14 cellular contexts compared by ENCODE assay signal in genomic region chr1:158025576-158026230, GRCh38. TPM values are rescaled to one million over a fixed set of nuclear protein-coding genes. Genes with fewer than 3 reads are reported as not detected.
DNase-seq lines count a peak whose midpoint lies in the region; ATAC-seq and TF ChIP-seq lines count a peak whose summit lies in the region.
"Had no signal": no experiment of that assay in that cellular context is flagged by ENCODE, and none has a peak within 500 bp of the region (broad histone marks: within the 10 kb centered on the region; RNA-seq: fewer than 3 reads in every experiment).

No MANE protein-coding gene starts in this region.

- no peak for TF ChIP-seq CTCF in colonic mucosa (IDR thresholded peaks at IDR 0.05)
- no peak for TF ChIP-seq CTCF in mesothelial cell of epicardium (IDR thresholded peaks at IDR 0.05; ENCODE audit: unreplicated experiment)
- no peak for TF ChIP-seq CTCF in tibial nerve (IDR thresholded peaks at IDR 0.05)

- no peaks in the 10 kb centered on the region for H3K27me3 ChIP-seq in colonic mucosa
- H3K27me3 ChIP-seq in tibial nerve: no peaks in the 10 kb centered on the region
- H3K27me3 ChIP-seq in naive thymus-derived CD4-positive, alpha-beta T cell (ENCODE audit: control insufficient read depth in 2 of 2, insufficient read depth in 2 of 2, low read length in 2 of 2): no peaks in the 10 kb centered on the region
- H3K27me3 ChIP-seq: cardiac muscle cell, right lobe of liver had no signal

- H3K27me3 Mint-ChIP-seq in mesothelial cell of epicardium (ENCODE audit: low read depth): no peaks in the 10 kb centered on the region
- peaks cover 0 to 24% (median 7%) of the 10 kb centered on the region in 5 donors for H3K27me3 Mint-ChIP-seq in naive thymus-derived CD4-positive, alpha-beta T cell

- no peak overlapping the region for H3K4me3 ChIP-seq in colonic mucosa
- H3K4me3 ChIP-seq in tibial nerve: no peak overlapping the region
- no peak overlapping the region for H3K4me3 ChIP-seq in naive thymus-derived CD4-positive, alpha-beta T cell (ENCODE audit: low read length)
- H3K4me3 ChIP-seq: cardiac muscle cell, right lobe of liver had no signal

- TF ChIP-seq EP300 in tibial nerve (IDR thresholded peaks at IDR 0.05): no peak

- DNase-seq in M059J (ENCODE audit: low read depth) (peak; percentile 44), colonic mucosa (no peak), mesothelial cell of epicardium (ENCODE audit: low spot score in 2 of 2, unreplicated experiment in 2 of 2) (no peak), tibial nerve (ENCODE audit: low spot score in 2 of 2) (no peak), islet precursor cell (no peak), T-helper 2 cell (no peak)
- no peak for DNase-seq in naive thymus-derived CD4-positive, alpha-beta T cell
- DNase-seq: activated CD4-positive, alpha-beta memory T cell treated with anti-CD3 and anti-CD28 coated beads, Interleukin-2, amount 10 ng/mL, durations not matched to agents 7 days and 5 days; activated effector memory CD4-positive, alpha-beta T cell treated with anti-CD3 and anti-CD28 coated beads, Interleukin-2, amount 50 U/mL, for 16 hours; NCI-H2081 treated with DMSO at 0.1 percent for 48 hours; right lobe of liver had no signal

- TF ChIP-seq POLR2A in tibial nerve (IDR thresholded peaks at IDR 0.05): no peak

- peaks cover 2% of the 10 kb centered on the region for H3K36me3 Mint-ChIP-seq in mesothelial cell of epicardium
- no peaks in the 10 kb centered on the region for H3K36me3 Mint-ChIP-seq in naive thymus-derived CD4-positive, alpha-beta T cell

- no peaks in the 10 kb centered on the region for H3K36me3 ChIP-seq in colonic mucosa
- H3K36me3 ChIP-seq in tibial nerve: peaks cover 0 to 2% (median 0%) of the 10 kb centered on the region in 3 donors
- no peaks in the 10 kb centered on the region for H3K36me3 ChIP-seq in naive thymus-derived CD4-positive, alpha-beta T cell (ENCODE audit: control insufficient read depth in 2 of 3, insufficient read depth in 3 of 3, low read length in 3 of 3)
- H3K36me3 ChIP-seq: cardiac muscle cell, right lobe of liver had no signal

- H3K27ac ChIP-seq in colonic mucosa: peak overlapping the region; percentile 44
- H3K27ac ChIP-seq in tibial nerve: peak overlapping the region in 3 of 4 donors; percentile 35 to 73 (median 73)
- H3K27ac ChIP-seq in naive thymus-derived CD4-positive, alpha-beta T cell (ENCODE audit: low read depth, low read length): no peak overlapping the region
- H3K27ac ChIP-seq: cardiac muscle cell, epithelial cell of prostate, right lobe of liver had no signal

- H3K4me1 ChIP-seq in colonic mucosa (peaks cover 5% of the 10 kb centered on the region), tibial nerve (peaks cover 0 to 83% (median 60%) of the 10 kb centered on the region in 4 donors)
- no peaks in the 10 kb centered on the region for H3K4me1 ChIP-seq in naive thymus-derived CD4-positive, alpha-beta T cell (ENCODE audit: control insufficient read depth in 2 of 2, insufficient read depth in 2 of 2, low read length in 2 of 2)

- POLR2A ChIA-PET in naive thymus-derived CD4-positive, alpha-beta T cell (lab: Charles Lee): no interaction called here

- intact Hi-C loops in colonic mucosa (cut with DNase I): no loop called here
- intact Hi-C loops in naive thymus-derived CD4-positive, alpha-beta T cell (cut with micrococcal nuclease): no loop called here

- H3K9ac ChIP-seq in colonic mucosa (ENCODE audit: low read depth in 2 of 2, low read length in 2 of 2): no peak overlapping the region

- H3K4me3 Mint-ChIP-seq in mesothelial cell of epicardium: no peak overlapping the region
- no peak overlapping the region for H3K4me3 Mint-ChIP-seq in naive thymus-derived CD4-positive, alpha-beta T cell
- H3K4me3 Mint-ChIP-seq: activated CD4-positive, alpha-beta memory T cell treated with anti-CD3 and anti-CD28 coated beads, Interleukin-2, amount 10 ng/mL, durations not matched to agents 7 days and 5 days; T-helper 2 cell treated with Interferon-gamma antibody and Interleukin-4, amounts not matched to agents 5 μg/mL and 100 μg/mL, for 36 hours had no signal

- H3K9me3 Mint-ChIP-seq in mesothelial cell of epicardium: no peaks in the 10 kb centered on the region
- H3K9me3 Mint-ChIP-seq in naive thymus-derived CD4-positive, alpha-beta T cell: no peaks in the 10 kb centered on the region
- H3K9me3 Mint-ChIP-seq: activated CD4-positive, alpha-beta memory T cell treated with anti-CD3 and anti-CD28 coated beads, Interleukin-2, amount 10 ng/mL, durations not matched to agents 7 days and 5 days; T-helper 2 cell treated with Interferon-gamma antibody and Interleukin-4, amounts not matched to agents 5 μg/mL and 100 μg/mL, for 36 hours had no signal

- peak overlapping the region; percentile 84 for H3K27ac Mint-ChIP-seq in mesothelial cell of epicardium
- H3K27ac Mint-ChIP-seq in naive thymus-derived CD4-positive, alpha-beta T cell: peak overlapping the region in 1 of 9 donors; percentile 43
- H3K27ac Mint-ChIP-seq: activated CD4-positive, alpha-beta memory T cell treated with anti-CD3 and anti-CD28 coated beads, Interleukin-2, amount 10 ng/mL, durations not matched to agents 7 days and 5 days; T-helper 2 cell treated with Interferon-gamma antibody and Interleukin-4, amounts not matched to agents 5 μg/mL and 100 μg/mL, for 36 hours had no signal

- peaks cover 66% of the 10 kb centered on the region for H3K4me1 Mint-ChIP-seq in mesothelial cell of epicardium
- no peaks in the 10 kb centered on the region for H3K4me1 Mint-ChIP-seq in naive thymus-derived CD4-positive, alpha-beta T cell
- H3K4me1 Mint-ChIP-seq: activated CD4-positive, alpha-beta memory T cell treated with anti-CD3 and anti-CD28 coated beads, Interleukin-2, amount 10 ng/mL, durations not matched to agents 7 days and 5 days had no signal

- 37 to 48% methylated on average over 6 of the region's 6 CpGs for WGBS in tibial nerve, 2 donors

- CTCF ChIA-PET in naive thymus-derived CD4-positive, alpha-beta T cell (lab: Charles Lee): no interaction called here

- H3K9me3 ChIP-seq in colonic mucosa: no peaks in the 10 kb centered on the region
- H3K9me3 ChIP-seq in tibial nerve: no peaks in the 10 kb centered on the region
- H3K9me3 ChIP-seq in naive thymus-derived CD4-positive, alpha-beta T cell (ENCODE audit: control insufficient read depth in 2 of 3, low read length in 3 of 3): no peaks in the 10 kb centered on the region
- H3K9me3 ChIP-seq: right lobe of liver had no signal

- no peak for ATAC-seq in naive thymus-derived CD4-positive, alpha-beta T cell
- ATAC-seq: right lobe of liver had no signal

RNA-seq across cellular contexts. Expression of gene KIRREL1, which starts 32.3 kb away (rescaled TPM):
- total RNA-seq in M059J (2014; rRNA removed; shearing (Covaris generic)): 58.6 and 103 TPM in 2 replicates
- 10 to 100 TPM in 1 of 2 donors, 1 to 10 TPM in 1; 5.8 to 12.8 TPM for total RNA-seq in colonic mucosa
- 178 to 189 TPM (median 180 TPM) in 3 replicates for total RNA-seq in mesothelial cell of epicardium
- 10 to 100 TPM; 47.1 to 60.6 (median 50.7) TPM for total RNA-seq in tibial nerve
- total RNA-seq in naive thymus-derived CD4-positive, alpha-beta T cell: not detected
- not detected for polyA plus RNA-seq in naive thymus-derived CD4-positive, alpha-beta T cell
- total RNA-seq: activated CD4-positive, alpha-beta memory T cell treated with anti-CD3 and anti-CD28 coated beads, Interleukin-2, amount 10 ng/mL, durations not matched to agents 7 days and 5 days had no signal

Comparison
In these comparisons a context has a peak if more than half of its experiments do, and no peak if none do; other contexts are left out.
1. RNA of gene KIRREL1, which starts 32.3 kb away (total RNA-seq): 178 to 189 TPM in mesothelial cell of epicardium, 58.6 to 103 TPM in M059J, 47.1 to 60.6 TPM in tibial nerve and 5.8 to 12.8 TPM in colonic mucosa; not detected in naive thymus-derived CD4-positive, alpha-beta T cell; every median in the first group is over 4 times any median in the second.